In genomic region chr12:130018614-130019013, GRCh38 we compare ENCODE assay signal across 18 cellular contexts.
"Had no signal": no experiment of that assay in that cellular context is flagged by ENCODE, and none has a peak within 500 bp of the region (broad histone marks: within the 10 kb centered on the region; RNA-seq: fewer than 3 reads in every experiment).

No MANE protein-coding gene starts in this region.

- H3K9ac ChIP-seq: KMS-11 had no signal

- H3K4me2 ChIP-seq: KMS-11 had no signal

- H3K9me3 ChIP-seq: SJCRH30 had no signal

- DNase-seq: IMR-90, Kasumi-1, MM.1S, NCI-H1092 treated with DMSO at 0.1 percent for 48 hours, NCI-H1436, NCI-H187, NCI-H2029, NCI-H2081 treated with DMSO at 0.1 percent for 48 hours, NCI-H2171 treated with DMSO at 0.1 percent for 48 hours, NCI-H446, NCI-H510A, NCI-H524 treated with DMSO at 0.1 percent for 48 hours, NCI-H69, NCI-H774, PC-3, SHP77 treated with DMSO at 0.1 percent for 48 hours, SJCRH30 had no signal

- H3K27ac ChIP-seq: KMS-11, SJCRH30 had no signal

- H3K4me3 ChIP-seq: SJCRH30 had no signal

- H3K36me3 ChIP-seq: SJCRH30 had no signal
